ENCODE assay signal across 9 cellular contexts in the genomic region with DNA sequence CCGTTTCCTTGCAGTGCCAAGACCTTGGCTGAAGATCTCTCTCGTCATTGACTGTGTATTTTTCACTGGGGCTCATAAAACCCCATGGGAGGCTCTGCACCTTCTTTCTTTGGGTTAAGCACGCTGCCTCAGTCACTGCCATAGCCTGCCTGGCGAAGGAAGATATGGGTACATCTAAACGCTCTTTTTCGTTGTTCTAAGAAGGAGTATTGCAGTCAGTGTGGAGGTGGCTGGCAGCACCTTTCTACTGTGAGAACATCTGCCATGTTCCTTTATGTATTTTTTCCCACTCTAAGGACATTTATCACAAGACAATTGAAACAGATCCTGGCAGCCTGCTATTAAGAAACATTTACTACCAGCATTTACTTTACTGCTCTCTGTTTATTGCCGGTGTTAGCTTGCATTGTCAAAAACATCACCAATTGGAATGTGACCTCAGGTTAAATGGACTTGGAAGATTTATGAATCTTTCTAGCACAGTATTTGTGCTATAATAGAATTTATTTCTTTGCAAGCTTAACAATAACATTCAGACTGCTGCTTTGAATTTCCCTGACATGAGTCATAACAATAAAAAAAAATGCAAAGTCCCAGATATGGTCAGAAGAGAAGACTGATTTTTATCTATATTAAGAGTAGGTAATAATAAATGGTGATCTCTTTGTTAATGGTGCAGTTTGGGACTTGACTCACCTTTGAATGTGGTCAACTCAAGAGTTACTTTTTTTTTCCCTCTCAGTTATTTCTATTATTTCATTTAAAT.
DNase-seq lines count a peak whose midpoint lies in the region; ATAC-seq and TF ChIP-seq lines count a peak whose summit lies in the region.
"Had no signal": no experiment of that assay in that cellular context is flagged by ENCODE, and none has a peak within 500 bp of the region (broad histone marks: within the 10 kb centered on the region; RNA-seq: fewer than 3 reads in every experiment).

No MANE protein-coding gene starts in this region.

- H3K4me3 ChIP-seq in Panc1 (ENCODE audit: low read depth in 2 of 2, low read length in 2 of 2): peak overlapping the region in 1 of 2 experiments; percentile 30; a peak in 2 of 4 replicates
- no peak overlapping the region for H3K4me3 ChIP-seq in hepatocyte

- peak overlapping the region; percentile 75 for H3K27ac Mint-ChIP-seq in HFFc6
- H3K27ac Mint-ChIP-seq in activated CD4-positive, alpha-beta memory T cell treated with anti-CD3 and anti-CD28 coated beads, Interleukin-2, amount 10 ng/mL, durations not matched to agents 7 days and 5 days: no peak overlapping the region

- H3K27me3 ChIP-seq in Panc1 (ENCODE audit: control insufficient read depth, insufficient read depth, low read length) (no peaks in the 10 kb centered on the region), hepatocyte (no peaks in the 10 kb centered on the region)

- POLR2A ChIA-PET in Panc1 (lab: Charles Lee): interaction anchor here (0.6 kb wide), 2 partner anchors 12 to 19 kb away, joined by 4 to 5 read pairs; no protein-coding TSS in a partner anchor
- POLR2A ChIA-PET in activated CD4-positive, alpha-beta memory T cell treated with anti-CD3 and anti-CD28 coated beads, Interleukin-2, amount 10 ng/mL, durations not matched to agents 7 days and 5 days (lab: Charles Lee): no interaction called here

- DNase-seq in AG08396 (ENCODE audit: low spot score) (peak; percentile 41), HFFc6 (peak; percentile 92), Panc1 (ENCODE audit: low read depth, low spot score) (peak; percentile 56), hepatocyte (ENCODE audit: low spot score) (peak; percentile 44), NCI-H510A (lab: John Stamatoyannopoulos, UW) (no peak), HPDE6-E6E7 (ENCODE audit: extremely low spot score) (no peak)
- DNase-seq in activated CD4-positive, alpha-beta memory T cell treated with anti-CD3 and anti-CD28 coated beads, Interleukin-2, amount 10 ng/mL, durations not matched to agents 7 days and 5 days: no peak
- DNase-seq: DMS79 treated with DMSO at 0.1 percent for 48 hours had no signal

- TF ChIP-seq POLR2A in GM18505 (IDR thresholded peaks at IDR 0.05; ENCODE audit: borderline replicate concordance, extremely low read depth, insufficient read depth, insufficient read length): no peak

- 0 out of 2 replicates have a peak overlapping the region, but pooled peaks have one; percentile 5 for H3K4me3 Mint-ChIP-seq in HFFc6
- no peak overlapping the region for H3K4me3 Mint-ChIP-seq in activated CD4-positive, alpha-beta memory T cell treated with anti-CD3 and anti-CD28 coated beads, Interleukin-2, amount 10 ng/mL, durations not matched to agents 7 days and 5 days

- H3K36me3 ChIP-seq in Panc1 (ENCODE audit: control insufficient read depth, insufficient read depth, low read length) (no peaks in the 10 kb centered on the region), hepatocyte (replicated peaks; ENCODE audit: insufficient read depth, low read depth) (no peaks in the 10 kb centered on the region)

- ATAC-seq in Panc1 (peak; percentile 88), GM18505 (IDR thresholded peaks at IDR 0.05; ENCODE audit: unreplicated experiment) (no peak)

- CTCF ChIA-PET in Panc1 (lab: Charles Lee): no interaction called here
- CTCF ChIA-PET in activated CD4-positive, alpha-beta memory T cell treated with anti-CD3 and anti-CD28 coated beads, Interleukin-2, amount 10 ng/mL, durations not matched to agents 7 days and 5 days (lab: Charles Lee): no interaction called here

- peak overlapping the region; percentile 40 for H3K4me2 ChIP-seq in hepatocyte

- no peaks in the 10 kb centered on the region for H3K79me2 ChIP-seq in hepatocyte

- peaks cover 37% of the 10 kb centered on the region for H3K4me1 Mint-ChIP-seq in HFFc6 (ENCODE audit: low read depth)
- H3K4me1 Mint-ChIP-seq in activated CD4-positive, alpha-beta memory T cell treated with anti-CD3 and anti-CD28 coated beads, Interleukin-2, amount 10 ng/mL, durations not matched to agents 7 days and 5 days: no peaks in the 10 kb centered on the region

- H2AFZ ChIP-seq in hepatocyte: no peak overlapping the region

- BruUV-seq in Panc1 (replicated peaks; lab: Mats Ljungman, UMichigan): no TSS peak

- H3K9me3 ChIP-seq in Panc1 (ENCODE audit: control insufficient read depth, insufficient read depth, low read depth, low read length) (no peaks in the 10 kb centered on the region), hepatocyte (ENCODE audit: low read depth) (no peaks in the 10 kb centered on the region)

- 49% methylated on average over 7 of the region's 7 CpGs for WGBS in hepatocyte (ENCODE audit: low lambda C conversion rate, missing lambda C conversion rate)

- no peaks in the 10 kb centered on the region for H3K9me2 ChIP-seq in hepatocyte (replicated peaks; ENCODE audit: insufficient read depth)

- no peaks in the 10 kb centered on the region for H3K9me3 Mint-ChIP-seq in HFFc6
- H3K9me3 Mint-ChIP-seq in activated CD4-positive, alpha-beta memory T cell treated with anti-CD3 and anti-CD28 coated beads, Interleukin-2, amount 10 ng/mL, durations not matched to agents 7 days and 5 days: peaks cover 8% of the 10 kb centered on the region

- no peaks in the 10 kb centered on the region for H3K27me3 Mint-ChIP-seq in HFFc6 (ENCODE audit: insufficient read depth)
- no peaks in the 10 kb centered on the region for H3K27me3 Mint-ChIP-seq in activated CD4-positive, alpha-beta memory T cell treated with anti-CD3 and anti-CD28 coated beads, Interleukin-2, amount 10 ng/mL, durations not matched to agents 7 days and 5 days

- H3K27ac ChIP-seq in Panc1 (ENCODE audit: low read length) (peak overlapping the region; percentile 94), hepatocyte (peak overlapping the region; percentile 84)

- peaks cover 16% of the 10 kb centered on the region for H3K36me3 Mint-ChIP-seq in HFFc6 (ENCODE audit: low read depth)
- peaks cover 3% of the 10 kb centered on the region for H3K36me3 Mint-ChIP-seq in activated CD4-positive, alpha-beta memory T cell treated with anti-CD3 and anti-CD28 coated beads, Interleukin-2, amount 10 ng/mL, durations not matched to agents 7 days and 5 days (ENCODE audit: low read depth)

- no peak for TF ChIP-seq CTCF in HFFc6 (IDR thresholded peaks at IDR 0.05)
- no peak for TF ChIP-seq CTCF in Panc1 (IDR thresholded peaks at IDR 0.05)
- no peak for TF ChIP-seq CTCF in hepatocyte (IDR thresholded peaks at IDR 0.05; ENCODE audit: poor library complexity)

- peaks cover 38% of the 10 kb centered on the region for H3K4me1 ChIP-seq in Panc1 (ENCODE audit: control insufficient read depth, insufficient read depth, low read length)
- peaks cover 6% of the 10 kb centered on the region for H3K4me1 ChIP-seq in hepatocyte (ENCODE audit: insufficient read depth)

- no peaks in the 10 kb centered on the region for H4K20me1 ChIP-seq in hepatocyte (ENCODE audit: insufficient read depth, poor library complexity, severe bottlenecking)

- intact Hi-C loops in Panc1 (cut with micrococcal nuclease; ENCODE audit: unreplicated experiment): no loop called here

- in situ Hi-C loops in Panc1 (cut with HindIII; ENCODE audit: low pct_unique_long_range_greater_than_20kb, low sequenced_read_pairs): no loop called here

Comparison
In these comparisons a context has a peak if more than half of its experiments do, and no peak if none do; other contexts are left out.
1. DNase-seq: peak in AG08396 (single experiment), HFFc6 (single experiment), Panc1 (single experiment) and hepatocyte (single experiment); none in NCI-H510A (single experiment), activated CD4-positive, alpha-beta memory T cell treated with anti-CD3 and anti-CD28 coated beads, Interleukin-2, amount 10 ng/mL, durations not matched to agents 7 days and 5 days (single experiment) and HPDE6-E6E7 (single experiment).